In the genomic region with DNA sequence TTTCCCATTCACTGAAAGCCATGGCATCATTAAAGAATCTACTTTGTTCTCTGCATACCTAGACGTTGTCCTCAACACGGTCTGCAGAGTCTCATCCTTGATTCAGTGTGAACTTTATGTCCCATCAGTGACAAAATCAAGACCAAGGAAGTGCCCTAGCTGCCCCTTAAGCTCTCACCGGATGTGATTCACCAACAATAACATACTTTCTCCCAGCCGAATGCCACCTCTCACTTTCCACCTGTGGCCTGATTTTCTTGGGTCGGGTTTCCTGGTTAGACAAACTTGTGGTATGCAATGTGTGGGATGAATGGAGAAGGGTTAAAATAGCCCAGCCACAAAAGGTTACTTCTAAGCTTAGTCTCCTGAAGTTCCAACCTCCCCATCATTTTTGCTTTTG, we compare ENCODE assay signal across 18 cellular contexts.
A peak's percentile ranks its signal among the peaks of the same experiment; 100 is the strongest.
DNase-seq lines count a peak whose midpoint lies in the region; TF ChIP-seq lines count a peak whose summit lies in the region.
"Had no signal": no experiment of that assay in that cellular context is flagged by ENCODE, and none has a peak within 500 bp of the region (broad histone marks: within the 10 kb centered on the region; RNA-seq: fewer than 3 reads in every experiment).

No MANE protein-coding gene starts in this region.

- H3K4me1 Mint-ChIP-seq in chondrocyte (ENCODE audit: low read depth) (peaks cover 8% of the 10 kb centered on the region), glutamatergic neuron (ENCODE audit: low read depth, unreplicated experiment) (no peaks in the 10 kb centered on the region)
- H3K4me1 Mint-ChIP-seq: activated CD4-positive, alpha-beta T cell treated with anti-CD3 and anti-CD28 coated beads, Interleukin-2, amount 10 ng/mL, durations not matched to agents 24 days and 14 days; CD8-positive, alpha-beta memory T cell had no signal

- peaks cover 3% of the 10 kb centered on the region for H3K36me3 Mint-ChIP-seq in chondrocyte (ENCODE audit: low read depth)
- no peaks in the 10 kb centered on the region for H3K36me3 Mint-ChIP-seq in glutamatergic neuron (ENCODE audit: unreplicated experiment)
- H3K36me3 Mint-ChIP-seq: CD8-positive, alpha-beta memory T cell had no signal

- H3K27me3 Mint-ChIP-seq in chondrocyte (ENCODE audit: low read depth) (no peaks in the 10 kb centered on the region), glutamatergic neuron (ENCODE audit: unreplicated experiment) (peaks cover 3% of the 10 kb centered on the region)
- H3K27me3 Mint-ChIP-seq: activated CD4-positive, alpha-beta T cell treated with anti-CD3 and anti-CD28 coated beads, Interleukin-2, amount 10 ng/mL, durations not matched to agents 24 days and 14 days had no signal

- no peak overlapping the region for H3K4me3 Mint-ChIP-seq in chondrocyte (ENCODE audit: unreplicated experiment)
- H3K4me3 Mint-ChIP-seq in glutamatergic neuron (ENCODE audit: unreplicated experiment), result no peak overlapping the region
- H3K4me3 Mint-ChIP-seq: activated CD4-positive, alpha-beta T cell treated with anti-CD3 and anti-CD28 coated beads, Interleukin-2, amount 10 ng/mL, durations not matched to agents 24 days and 14 days; CD8-positive, alpha-beta memory T cell had no signal

- TF ChIP-seq CTCF in chondrocyte (IDR thresholded peaks at IDR 0.05) (no peak), glutamatergic neuron (IDR thresholded peaks at IDR 0.05; ENCODE audit: partially characterized antibody, unreplicated experiment) (no peak)

- DNase-seq in ELR (ENCODE audit: low read depth), result peak; percentile 57
- DNase-seq in NCI-H69 (lab: John Stamatoyannopoulos, UW), result peak; percentile 11
- no peak for DNase-seq in chondrocyte (ENCODE audit: low spot score)
- DNase-seq in renal cortical epithelial cell (ENCODE audit: low read depth), result peak; percentile 86
- DNase-seq in NCI-H1048 (lab: John Stamatoyannopoulos, UW), result no peak
- DNase-seq in glutamatergic neuron, result no peak
- no peak for DNase-seq in NCI-H774 (lab: John Stamatoyannopoulos, UW)
- DNase-seq in NCI-H526 (lab: John Stamatoyannopoulos, UW), result no peak
- DNase-seq: activated CD4-positive, alpha-beta T cell treated with anti-CD3 and anti-CD28 coated beads, Interleukin-2, amount 10 ng/mL, durations not matched to agents 24 days and 14 days; activated CD8-positive, alpha-beta memory T cell treated with anti-CD3 and anti-CD28 coated beads, Interleukin-2, amount 50 U/mL, for 4 hours; CD8-positive, alpha-beta memory T cell; dorsolateral prefrontal cortex; gastrocnemius medialis; MM.1S; NCI-H187 treated with DMSO at 0.1 percent for 48 hours; ovary; stimulated activated naive CD4-positive, alpha-beta T cell; T-helper 1 cell had no signal

- H3K27ac Mint-ChIP-seq in chondrocyte (ENCODE audit: unreplicated experiment) (peak overlapping the region; percentile 5), glutamatergic neuron (ENCODE audit: unreplicated experiment) (no peak overlapping the region)
- H3K27ac Mint-ChIP-seq: activated CD4-positive, alpha-beta T cell treated with anti-CD3 and anti-CD28 coated beads, Interleukin-2, amount 10 ng/mL, durations not matched to agents 24 days and 14 days; CD8-positive, alpha-beta memory T cell had no signal

- peaks cover 10% of the 10 kb centered on the region for H3K9me3 Mint-ChIP-seq in chondrocyte (ENCODE audit: low read depth)
- H3K9me3 Mint-ChIP-seq in glutamatergic neuron (ENCODE audit: unreplicated experiment), result peaks cover 5% of the 10 kb centered on the region
- H3K9me3 Mint-ChIP-seq: activated CD4-positive, alpha-beta T cell treated with anti-CD3 and anti-CD28 coated beads, Interleukin-2, amount 10 ng/mL, durations not matched to agents 24 days and 14 days had no signal

Comparison
In these comparisons a context has a peak if more than half of its experiments do, and no peak if none do; other contexts are left out.
1. DNase-seq: peak in ELR (single experiment), NCI-H69 (single experiment) and renal cortical epithelial cell (single experiment); none in chondrocyte (single experiment), NCI-H1048 (single experiment), glutamatergic neuron (single experiment), NCI-H774 (single experiment) and NCI-H526 (0 of 2).